ENCODE assay signal across 1 cellular context in the genomic region with DNA sequence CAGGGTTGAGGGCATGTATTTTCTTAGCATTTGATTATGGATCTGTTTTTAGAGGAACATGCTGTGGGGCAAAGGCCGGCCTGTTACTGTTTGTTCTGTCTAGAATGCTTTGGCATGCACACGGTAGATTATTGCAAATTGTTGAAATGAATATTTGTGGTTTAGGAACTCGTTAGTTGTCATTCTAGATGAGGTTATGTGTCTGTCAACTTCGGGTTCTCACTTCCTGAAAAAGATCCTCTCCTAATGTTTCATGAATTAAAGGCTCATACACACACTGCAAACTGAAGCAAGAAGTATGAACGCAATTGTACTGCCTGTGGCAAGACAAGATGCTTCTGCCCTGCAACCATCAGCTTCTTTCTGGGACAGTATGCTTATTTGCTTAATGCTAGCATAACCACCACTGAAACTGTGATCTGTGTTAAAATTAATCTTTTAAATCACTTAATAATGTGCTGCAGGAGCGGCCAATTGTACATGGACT.
TF ChIP-seq lines count a peak whose summit lies in the region.

No MANE protein-coding gene starts in this region.

TF ChIP-seq in IMR-90, 13 proteins besides CTCF, POLR2A, EP300 and RAD21 (continued from another document):
- TF ChIP-seq USF2 (IDR thresholded peaks at IDR 0.05; ENCODE audit: low read depth, low read length), result no peak
- no peak for TF ChIP-seq SMC3 (IDR thresholded peaks at IDR 0.05; ENCODE audit: low read depth, low read length)
- no peak for TF ChIP-seq MXI1 (IDR thresholded peaks at IDR 0.05; ENCODE audit: borderline replicate concordance, low read depth, low read length)
- TF ChIP-seq RCOR1 (IDR thresholded peaks at IDR 0.05; ENCODE audit: insufficient replicate concordance, low read length), result no peak
- TF ChIP-seq MAZ (IDR thresholded peaks at IDR 0.05; ENCODE audit: borderline replicate concordance, low read depth, low read length), result no peak
- no peak for TF ChIP-seq ELK1 (IDR thresholded peaks at IDR 0.05; ENCODE audit: borderline replicate concordance, low read depth, low read length)
- no peak for TF ChIP-seq CHD1 (IDR thresholded peaks at IDR 0.05; ENCODE audit: low read depth, low read length)
